In the genomic region with DNA sequence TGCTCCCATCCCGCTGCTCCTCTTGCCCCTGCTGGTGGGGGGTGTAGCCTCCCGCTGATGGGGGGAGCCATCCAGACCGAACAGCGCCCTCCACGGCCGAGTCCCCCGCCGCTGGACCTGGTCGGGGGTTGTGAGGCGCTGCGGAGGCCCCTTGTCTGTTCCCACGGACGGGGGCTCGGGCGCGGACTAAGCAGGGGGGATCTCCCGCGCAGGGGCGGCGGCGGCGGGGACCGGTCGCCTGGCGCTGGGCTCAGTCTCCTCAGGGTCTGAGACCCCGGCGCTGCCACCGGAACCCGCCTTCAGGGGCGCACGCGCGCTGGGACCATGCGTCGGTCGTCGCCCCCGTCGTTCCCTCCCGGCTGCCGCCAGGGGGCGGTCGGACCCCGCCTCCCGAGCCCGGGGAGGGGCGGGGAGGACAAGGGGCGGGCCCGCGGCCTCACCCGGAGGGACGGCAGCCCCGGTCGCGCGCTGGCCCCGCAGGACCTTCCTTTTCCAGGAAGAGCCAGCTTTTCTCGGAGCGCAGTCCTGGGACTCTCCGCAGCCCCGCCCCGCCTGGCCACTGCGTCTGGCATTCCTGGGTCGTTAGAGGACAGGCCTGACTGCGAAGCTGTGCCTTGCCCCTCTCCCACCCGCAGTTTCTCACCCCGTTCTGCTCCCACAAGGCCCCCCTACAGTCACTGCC, we compare ENCODE assay signal across 8 cellular contexts. TPM values are rescaled to one million over a fixed set of nuclear protein-coding genes. Genes with fewer than 3 reads are reported as not detected.
DNase-seq lines count a peak whose midpoint lies in the region; ATAC-seq lines count a peak whose summit lies in the region.

No MANE protein-coding gene starts in this region.

- H3K4me3 Mint-ChIP-seq in effector memory CD8-positive, alpha-beta T cell, result peak overlapping the region; percentile 91 to 92

- peak overlapping the region; percentile 94 to 96 for H3K27ac Mint-ChIP-seq in effector memory CD8-positive, alpha-beta T cell

- H3K27me3 Mint-ChIP-seq in effector memory CD8-positive, alpha-beta T cell, result no peaks in the 10 kb centered on the region

- DNase-seq in AG20443 (ENCODE audit: low spot score), result peak; percentile 99
- DNase-seq in NCI-H82 (lab: John Stamatoyannopoulos, UW), result peak; percentile 92
- DNase-seq in activated CD8-positive, alpha-beta memory T cell treated with anti-CD3 and anti-CD28 coated beads for 4 hours (ENCODE audit: low read depth in 2 of 2), result peak; percentile 66 to 74
- peak; percentile 82 to 90 (median 89) for DNase-seq in effector memory CD8-positive, alpha-beta T cell
- peak; percentile 98 for DNase-seq in mesenteric fat pad (ENCODE audit: low spot score)
- peak; percentile 71 for DNase-seq in stimulated activated CD8-positive, alpha-beta memory T cell treated with anti-CD3 and anti-CD28 coated beads, Interleukin-15, amount 100 ng/mL, for 1 hour (ENCODE audit: low read depth)

- H3K9me3 Mint-ChIP-seq in effector memory CD8-positive, alpha-beta T cell, result no peaks in the 10 kb centered on the region

- H3K4me1 Mint-ChIP-seq in effector memory CD8-positive, alpha-beta T cell (ENCODE audit: low read depth in 2 of 2), result peaks cover 52% of the 10 kb centered on the region in 2 donors

- ATAC-seq in GM18867 (IDR thresholded peaks at IDR 0.05; ENCODE audit: unreplicated experiment), result peak; percentile 78
- ATAC-seq in HG03159 (IDR thresholded peaks at IDR 0.05; ENCODE audit: unreplicated experiment), result peak; percentile 66
- peak; percentile 85 for ATAC-seq in effector memory CD8-positive, alpha-beta T cell (replicated peaks)

- peaks cover 14% of the 10 kb centered on the region for H3K36me3 Mint-ChIP-seq in effector memory CD8-positive, alpha-beta T cell (ENCODE audit: insufficient read depth)

RNA-seq across cellular contexts. Expression of a gene that starts 6.3 kb away (rescaled TPM):
- 36.0 TPM for total RNA-seq in mesenteric fat pad

RNA-seq across cellular contexts. Expression of a gene that starts 12.8 kb away (rescaled TPM):
- 21.6 TPM for total RNA-seq in mesenteric fat pad

RNA-seq across cellular contexts. Expression of a gene that starts 22.4 kb away (rescaled TPM):
- total RNA-seq in mesenteric fat pad, result not detected

RNA-seq across cellular contexts. Expression of a gene that starts 35.3 kb away (rescaled TPM):
- total RNA-seq in mesenteric fat pad, result 20.6 TPM

RNA-seq across cellular contexts. Expression of a gene that starts 35.4 kb away (rescaled TPM):
- total RNA-seq in mesenteric fat pad, result 26.5 TPM

Comparison
In these comparisons a context has a peak if more than half of its experiments do, and no peak if none do; other contexts are left out.
1. Peak in every context shown above with its lines: DNase-seq and ATAC-seq.